8 cellular contexts compared by ENCODE assay signal in the genomic region with DNA sequence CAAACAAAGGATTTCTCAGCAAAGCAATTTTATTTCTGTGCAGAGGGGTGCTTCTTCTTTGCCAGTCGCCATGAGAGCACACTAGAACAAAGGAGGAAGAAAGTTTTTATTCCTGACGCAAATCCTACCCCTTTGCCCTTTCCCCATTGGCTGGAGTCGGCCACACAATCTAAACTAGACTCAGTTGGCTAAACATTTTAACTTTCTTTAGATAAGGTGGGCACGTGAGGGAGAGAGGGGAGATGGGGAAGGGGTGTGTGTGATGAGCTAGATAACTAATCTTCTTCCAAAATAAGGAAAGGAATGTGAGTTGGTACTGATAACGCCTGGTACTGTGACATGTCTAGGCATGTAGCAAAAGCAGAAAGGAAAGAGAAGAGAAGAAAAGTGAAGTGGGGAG. TPM values are rescaled to one million over a fixed set of nuclear protein-coding genes. Genes with fewer than 3 reads are reported as not detected.
DNase-seq lines count a peak whose midpoint lies in the region; ATAC-seq, FAIRE-seq and TF ChIP-seq lines count a peak whose summit lies in the region.

No MANE protein-coding gene starts in this region.

- DNase-seq in Calu3 (no peak), RWPE2 (ENCODE audit: low spot score) (no peak), fibroblast of gingiva (ENCODE audit: low read depth) (peak; percentile 27), pancreas (no peak), NCI-H446 (lab: John Stamatoyannopoulos, UW) (no peak), omental fat pad (ENCODE audit: low spot score) (no peak)
- DNase-seq in central memory CD4-positive, alpha-beta T cell, result no peak
- DNase-seq in stimulated activated CD8-positive, alpha-beta memory T cell treated with anti-CD3 and anti-CD28 coated beads, Interleukin-4, amount 100 ng/mL, for 48 hours, result no peak

- intact Hi-C loops in Calu3 (cut with micrococcal nuclease; ENCODE audit: unreplicated experiment) (no loop called here), pancreas (cut with DNase I) (no loop called here)

- no peak for FAIRE-seq in pancreas (lab: Jason Lieb, UNC)

- H3K27ac Mint-ChIP-seq in Calu3 (ENCODE audit: unreplicated experiment), result no peak overlapping the region

- peak overlapping the region; percentile 7 for H3K4me3 ChIP-seq in RWPE2 (ENCODE audit: severe bottlenecking)
- peak overlapping the region in 2 of 4 donors; percentile 19 to 38 for H3K4me3 ChIP-seq in pancreas

- peaks cover 1% of the 10 kb centered on the region for H3K36me3 Mint-ChIP-seq in Calu3 (ENCODE audit: insufficient read depth, unreplicated experiment)

- no TSS peak for BruUV-seq in Calu3 (replicated peaks; lab: Mats Ljungman, UMichigan)

- H3K36me3 ChIP-seq in RWPE2 (ENCODE audit: low read depth) (no peaks in the 10 kb centered on the region), pancreas (no peaks in the 10 kb centered on the region)

- TF ChIP-seq CTCF in Calu3 (IDR thresholded peaks at IDR 0.05; ENCODE audit: unreplicated experiment), result no peak
- no peak for TF ChIP-seq CTCF in RWPE2 (IDR thresholded peaks at IDR 0.05; ENCODE audit: poor library complexity, severe bottlenecking)
- TF ChIP-seq CTCF in pancreas (IDR thresholded peaks at IDR 0.05), result no peak
- no peak for TF ChIP-seq CTCF in omental fat pad (IDR thresholded peaks at IDR 0.05)

- CTCF ChIA-PET in Calu3 (lab: Charles Lee), result interaction anchor here (0.6 kb wide), 1 partner anchor 19 kb away, joined by 3 read pairs; no protein-coding TSS in a partner anchor

- H3K27me3 ChIP-seq in RWPE2 (ENCODE audit: insufficient read depth, poor library complexity, severe bottlenecking) (no peaks in the 10 kb centered on the region), pancreas (no peaks in the 10 kb centered on the region)

- no peak overlapping the region for H3K27ac ChIP-seq in RWPE2 (ENCODE audit: poor library complexity, severe bottlenecking)
- peak overlapping the region in 3 of 4 donors; percentile 54 to 80 (median 66) for H3K27ac ChIP-seq in pancreas

- no peaks in the 10 kb centered on the region for H3K9me3 Mint-ChIP-seq in Calu3 (ENCODE audit: low read depth, unreplicated experiment)

- H3K4me1 Mint-ChIP-seq in Calu3 (ENCODE audit: low read depth, unreplicated experiment), result peaks cover 9% of the 10 kb centered on the region

- 52% methylated on average over 5 of the region's 5 CpGs for WGBS in pancreas, 2 donors

- peaks cover 2% of the 10 kb centered on the region for H3K27me3 Mint-ChIP-seq in Calu3 (ENCODE audit: unreplicated experiment)

- H3K4me1 ChIP-seq in RWPE2 (ENCODE audit: insufficient read depth, poor library complexity, severe bottlenecking) (peaks cover 18% of the 10 kb centered on the region), pancreas (peaks cover 0 to 6% (median 0%) of the 10 kb centered on the region in 3 donors)

- no peaks in the 10 kb centered on the region for H3K9me3 ChIP-seq in RWPE2 (ENCODE audit: severe bottlenecking)
- H3K9me3 ChIP-seq in pancreas, result no peaks in the 10 kb centered on the region

- no peak for ATAC-seq in RWPE2 (ENCODE audit: low read depth)
- peak in 3 of 4 donors; percentile 38 to 66 (median 65) for ATAC-seq in pancreas
- no peak for ATAC-seq in omental fat pad (ENCODE audit: low FRiP score)

- peak overlapping the region; percentile 40 for H3K4me3 Mint-ChIP-seq in Calu3 (ENCODE audit: low read depth, unreplicated experiment)

RNA-seq across cellular contexts. Expression of gene TRIM22, which starts 0.6 kb away (rescaled TPM):
- total RNA-seq in Calu3 (2022) (11.5 and 37.8 TPM in 2 replicates), pancreas (10 to 100 TPM in 4 of 6 donors, 1 to 10 TPM in 2; 4.1 to 24.7 (median 11.6) TPM), omental fat pad (100 to 1,000 TPM in 1 of 4 donors, 10 to 100 TPM in 3; 22.3 to 163 (median 55.7) TPM)
- polyA plus RNA-seq in pancreas, result 1 to 10 TPM; 9.1 to 9.5 TPM

RNA-seq across cellular contexts. Expression of gene TRIM5, which starts 5.3 kb away (rescaled TPM):
- total RNA-seq in Calu3 (2022) (36.8 and 44.1 TPM in 2 replicates), pancreas (10 to 100 TPM; 16.1 to 23.8 (median 18.8) TPM), omental fat pad (10 to 100 TPM; 18.0 to 24.4 (median 21.1) TPM)
- 1 to 10 TPM; 6.4 to 9.8 TPM for polyA plus RNA-seq in pancreas

RNA-seq across cellular contexts. Expression of gene OR56B1, which starts 46.0 kb away (rescaled TPM):
- not detected in 2 replicates for total RNA-seq in Calu3 (2022)
- total RNA-seq in pancreas, result not detected
- polyA plus RNA-seq in pancreas, result not detected
- total RNA-seq in omental fat pad, result under 1 TPM in 1 of 4 donors, not detected in 3; 0.47 TPM

Comparison
In these comparisons a context has a peak if more than half of its experiments do, and no peak if none do; other contexts are left out.
1. ATAC-seq: peak in pancreas (3 of 4); none in RWPE2 (single experiment) and omental fat pad (single experiment).